ENCODE assay signal across 17 cellular contexts in the genomic region with DNA sequence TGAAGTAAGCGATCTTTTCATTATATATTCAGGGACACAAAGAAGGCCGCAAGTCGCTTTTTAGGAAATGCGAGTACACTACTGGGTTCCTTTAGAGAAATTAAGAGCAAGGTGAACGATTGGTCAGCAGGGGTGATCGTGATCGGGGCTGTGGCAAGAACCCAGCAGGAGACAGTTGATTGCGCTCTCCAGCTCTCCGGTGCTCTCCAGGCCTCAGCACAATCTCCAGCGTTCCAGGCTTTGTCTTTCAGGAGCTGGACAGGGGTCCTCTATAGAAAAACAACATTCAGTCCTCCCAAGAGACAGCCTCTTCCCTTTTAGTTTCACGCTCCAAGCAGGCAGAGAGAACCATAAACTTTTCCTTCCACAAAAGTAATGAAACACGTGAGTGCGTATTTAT.
A peak's percentile ranks its signal among the peaks of the same experiment; 100 is the strongest.
DNase-seq lines count a peak whose midpoint lies in the region; ATAC-seq and TF ChIP-seq lines count a peak whose summit lies in the region.
"Had no signal": no experiment of that assay in that cellular context is flagged by ENCODE, and none has a peak within 500 bp of the region (broad histone marks: within the 10 kb centered on the region; RNA-seq: fewer than 3 reads in every experiment).

No MANE protein-coding gene starts in this region.

- no peak for ATAC-seq in stimulated activated memory B cell treated with anti-CD40 and anti-IgM and Interleukin-4, amounts not matched to agents 10 μg/mL and 1 μg/mL and 100 μg/mL, for 72 hours
- ATAC-seq in HG02763 (IDR thresholded peaks at IDR 0.05; ENCODE audit: unreplicated experiment) (no peak), HG02678 (IDR thresholded peaks at IDR 0.05; ENCODE audit: unreplicated experiment) (no peak)
- ATAC-seq: psoas muscle had no signal

- H3K27ac Mint-ChIP-seq in nephron progenitor cell, result peak overlapping the region; percentile 60
- no peak overlapping the region for H3K27ac Mint-ChIP-seq in stimulated activated memory B cell treated with anti-CD40 and anti-IgM and Interleukin-4, amounts not matched to agents 10 μg/mL and 1 μg/mL and 100 μg/mL, for 72 hours

- H3K9me3 Mint-ChIP-seq in nephron progenitor cell, result no peaks in the 10 kb centered on the region
- H3K9me3 Mint-ChIP-seq in stimulated activated memory B cell treated with anti-CD40 and anti-IgM and Interleukin-4, amounts not matched to agents 10 μg/mL and 1 μg/mL and 100 μg/mL, for 72 hours, result no peaks in the 10 kb centered on the region

- TF ChIP-seq CTCF in choroid plexus epithelial cell (conservative IDR thresholded peaks at IDR 0.05; ENCODE audit: low read depth, low read length) (peak; percentile 25), nephron progenitor cell (IDR thresholded peaks at IDR 0.05) (no peak)

- no peaks in the 10 kb centered on the region for H3K27me3 Mint-ChIP-seq in nephron progenitor cell (ENCODE audit: low read depth, poor library complexity)
- H3K27me3 Mint-ChIP-seq in stimulated activated memory B cell treated with anti-CD40 and anti-IgM and Interleukin-4, amounts not matched to agents 10 μg/mL and 1 μg/mL and 100 μg/mL, for 72 hours, result no peaks in the 10 kb centered on the region

- no peak overlapping the region for H3K9ac ChIP-seq in HUES64 (ENCODE audit: low read depth, low read length)
- H3K9ac ChIP-seq: GM23248 had no signal

- DNase-seq in NCI-H69 (lab: John Stamatoyannopoulos, UW), result peak; percentile 55
- peak; percentile 85 for DNase-seq in choroid plexus epithelial cell (ENCODE audit: low read depth)
- peak; percentile 23 for DNase-seq in nephron progenitor cell
- no peak for DNase-seq in foreskin melanocyte
- DNase-seq: activated CD4-positive, CD25-positive, alpha-beta regulatory T cell treated with anti-CD3 and anti-CD28 coated beads, Interleukin-2, amount 50 U/mL, for 72 hours; activated CD8-positive, alpha-beta memory T cell treated with anti-CD3 and anti-CD28 coated beads, Interleukin-2, amount 50 U/mL, for 4 hours; activated naive CD4-positive, alpha-beta T cell treated with Interleukin-2 at 50 U/mL for 16 hours; caudate nucleus; GM23248; Karpas-422; psoas muscle; SW 1271 had no signal

- no peaks in the 10 kb centered on the region for H3K36me3 Mint-ChIP-seq in nephron progenitor cell (ENCODE audit: low read depth)
- H3K36me3 Mint-ChIP-seq in stimulated activated memory B cell treated with anti-CD40 and anti-IgM and Interleukin-4, amounts not matched to agents 10 μg/mL and 1 μg/mL and 100 μg/mL, for 72 hours, result no peaks in the 10 kb centered on the region

- H3K4me3 Mint-ChIP-seq in nephron progenitor cell, result no peak overlapping the region
- H3K4me3 Mint-ChIP-seq in stimulated activated memory B cell treated with anti-CD40 and anti-IgM and Interleukin-4, amounts not matched to agents 10 μg/mL and 1 μg/mL and 100 μg/mL, for 72 hours, result no peak overlapping the region

- WGBS in HUES64, result 42% methylated on average over 13 of the region's 13 CpGs

- peaks cover 38% of the 10 kb centered on the region for H3K4me1 Mint-ChIP-seq in nephron progenitor cell
- H3K4me1 Mint-ChIP-seq in stimulated activated memory B cell treated with anti-CD40 and anti-IgM and Interleukin-4, amounts not matched to agents 10 μg/mL and 1 μg/mL and 100 μg/mL, for 72 hours, result peaks cover 13% of the 10 kb centered on the region

- H3K36me3 ChIP-seq in HUES64 (ENCODE audit: insufficient read depth, low read length), result no peaks in the 10 kb centered on the region
- H3K36me3 ChIP-seq: suprapubic skin had no signal

- no peaks in the 10 kb centered on the region for H3K27me3 ChIP-seq in HUES64 (ENCODE audit: insufficient read depth, low read length)
- H3K27me3 ChIP-seq: suprapubic skin had no signal

- H3K4me3 ChIP-seq in HUES64 (ENCODE audit: low read length) (no peak overlapping the region), choroid plexus epithelial cell (ENCODE audit: low read depth, low read length) (no peak overlapping the region)
- H3K4me3 ChIP-seq: GM23248, psoas muscle, suprapubic skin had no signal

- H3K9me3 ChIP-seq in HUES64 (ENCODE audit: insufficient read depth, low read depth, low read length), result no peaks in the 10 kb centered on the region
- H3K9me3 ChIP-seq: psoas muscle, suprapubic skin had no signal

- H3K27ac ChIP-seq in HUES64 (ENCODE audit: low read depth, low read length), result peak overlapping the region; percentile 49; the same call in 1 of the 2 replicates
- H3K27ac ChIP-seq: GM23248, psoas muscle, suprapubic skin had no signal

- peaks cover 29% of the 10 kb centered on the region for H3K4me1 ChIP-seq in HUES64 (ENCODE audit: insufficient read depth, low read length)
- H3K4me1 ChIP-seq: psoas muscle, suprapubic skin had no signal
